8 cellular contexts compared by ENCODE assay signal in the genomic region with DNA sequence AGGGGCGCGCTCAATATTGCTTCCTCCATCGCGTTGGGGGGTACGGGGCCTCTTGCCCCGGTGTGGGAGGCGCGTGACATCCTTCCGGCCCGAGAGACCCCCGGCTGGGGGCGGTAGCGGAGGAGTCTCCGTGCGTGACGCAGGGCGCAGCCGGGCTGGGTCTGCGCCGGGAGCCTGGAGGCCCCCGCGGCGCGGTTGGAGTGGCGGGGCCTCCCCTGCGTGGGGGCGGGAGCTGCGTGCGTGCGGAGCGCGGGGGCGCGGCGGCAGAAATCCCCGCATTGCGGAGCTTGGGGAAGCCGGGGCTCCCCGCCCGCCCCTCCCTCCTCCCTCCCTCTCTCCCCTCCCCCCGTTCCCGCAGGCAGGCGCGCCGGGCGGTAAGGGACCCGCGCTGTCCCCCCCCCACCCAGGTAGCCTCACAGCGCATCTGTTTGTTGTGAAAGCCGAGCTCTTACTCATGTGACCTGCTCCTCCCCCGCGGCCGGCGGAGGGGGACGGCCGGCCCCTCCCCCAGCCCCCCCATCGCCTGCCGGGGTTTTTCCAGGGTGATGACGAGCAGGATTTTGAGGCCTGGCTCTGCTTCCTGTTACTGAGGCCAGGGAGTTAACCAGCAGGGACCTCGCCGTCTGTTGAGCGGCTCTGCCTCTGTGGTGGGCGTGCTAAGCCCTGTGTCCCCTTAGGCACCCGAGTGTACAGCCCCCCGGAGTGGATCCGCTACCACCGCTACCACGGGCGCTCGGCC. TPM values are rescaled to one million over a fixed set of nuclear protein-coding genes. Genes with fewer than 3 reads are reported as not detected.
DNase-seq lines count a peak whose midpoint lies in the region; ATAC-seq and TF ChIP-seq lines count a peak whose summit lies in the region.

No MANE protein-coding gene starts in this region.

- H4K20me1 ChIP-seq in KMS-11 (ENCODE audit: insufficient read depth) (no peaks in the 10 kb centered on the region), osteoblast (ENCODE audit: insufficient read depth, low read length) (peaks cover 13% of the 10 kb centered on the region)

- H3K4me3 Mint-ChIP-seq in activated naive CD8-positive, alpha-beta T cell treated with anti-CD3 and anti-CD28 coated beads, Interleukin-2, amount 10 ng/mL, durations not matched to agents 7 days and 5 days: peak overlapping the region; percentile 94

- H3K9ac ChIP-seq in KMS-11: peak overlapping the region; percentile 78; the same call in 1 of the 2 replicates

- peaks cover 10% of the 10 kb centered on the region for H3K36me3 Mint-ChIP-seq in activated naive CD8-positive, alpha-beta T cell treated with anti-CD3 and anti-CD28 coated beads, Interleukin-2, amount 10 ng/mL, durations not matched to agents 7 days and 5 days

- H3K27me3 ChIP-seq in KMS-11 (ENCODE audit: insufficient read depth, low read depth) (no peaks in the 10 kb centered on the region), osteoblast (ENCODE audit: insufficient read depth, low read length) (no peaks in the 10 kb centered on the region), suprapubic skin (no peaks in the 10 kb centered on the region)

- H3K79me2 ChIP-seq in KMS-11 (ENCODE audit: insufficient read depth, low read depth) (peaks cover 24% of the 10 kb centered on the region), osteoblast (ENCODE audit: insufficient read depth, low read length) (peaks cover 37% of the 10 kb centered on the region)

- no peaks in the 10 kb centered on the region for H3K9me3 ChIP-seq in osteoblast (ENCODE audit: low read depth, low read length)
- no peaks in the 10 kb centered on the region for H3K9me3 ChIP-seq in suprapubic skin

- POLR2A ChIA-PET in activated naive CD8-positive, alpha-beta T cell treated with anti-CD3 and anti-CD28 coated beads, Interleukin-2, amount 10 ng/mL, durations not matched to agents 7 days and 5 days (lab: Charles Lee): interaction anchor here (3.7 to 4.7 kb wide), 3 partner anchors 9 to 29 kb away, joined by 15 to 50 read pairs (median 30); no protein-coding TSS in a partner anchor

- H3K27ac ChIP-seq in KMS-11 (peak overlapping the region; percentile 40), osteoblast (ENCODE audit: low read depth, low read length) (peak overlapping the region; percentile 83), suprapubic skin (peak overlapping the region; percentile 99)

- intact Hi-C loops in head of caudate nucleus (cut with DNase I): loop anchor here (10.0 kb wide), 1 partner anchor 233 kb away; no protein-coding TSS in a partner anchor

- H3K9me3 Mint-ChIP-seq in activated naive CD8-positive, alpha-beta T cell treated with anti-CD3 and anti-CD28 coated beads, Interleukin-2, amount 10 ng/mL, durations not matched to agents 7 days and 5 days: no peaks in the 10 kb centered on the region

- H3K4me1 ChIP-seq in KMS-11 (ENCODE audit: low read depth, poor library complexity, severe bottlenecking): peaks cover 9% of the 10 kb centered on the region
- peaks cover 26% of the 10 kb centered on the region for H3K4me1 ChIP-seq in osteoblast (ENCODE audit: insufficient read depth, low read length)
- peaks cover 65% of the 10 kb centered on the region for H3K4me1 ChIP-seq in suprapubic skin

- TF ChIP-seq POLR2A in suprapubic skin (IDR thresholded peaks at IDR 0.05): peak in 1 of 2 donors; percentile 43

- H3K4me1 Mint-ChIP-seq in activated naive CD8-positive, alpha-beta T cell treated with anti-CD3 and anti-CD28 coated beads, Interleukin-2, amount 10 ng/mL, durations not matched to agents 7 days and 5 days: peaks cover 13% of the 10 kb centered on the region

- no peak overlapping the region for H2AFZ ChIP-seq in KMS-11 (ENCODE audit: low read depth)
- H2AFZ ChIP-seq in osteoblast (ENCODE audit: low read length): peak overlapping the region; percentile 72

- H3K27me3 Mint-ChIP-seq in activated naive CD8-positive, alpha-beta T cell treated with anti-CD3 and anti-CD28 coated beads, Interleukin-2, amount 10 ng/mL, durations not matched to agents 7 days and 5 days: no peaks in the 10 kb centered on the region

- H3K27ac Mint-ChIP-seq in activated naive CD8-positive, alpha-beta T cell treated with anti-CD3 and anti-CD28 coated beads, Interleukin-2, amount 10 ng/mL, durations not matched to agents 7 days and 5 days: peak overlapping the region; percentile 82

- DNase-seq in Daoy (ENCODE audit: low read depth) (peak; percentile 93), SW 1271 (lab: John Stamatoyannopoulos, UW) (peak; percentile 61 to 80), head of caudate nucleus (peak; percentile 44 to 93 (median 76)), osteoblast (ENCODE audit: insufficient read length, low spot score, missing footprints) (peak; percentile 100), suprapubic skin (ENCODE audit: low spot score in 2 of 2) (peak; percentile 92 to 94)
- DNase-seq in activated naive CD8-positive, alpha-beta T cell treated with anti-CD3 and anti-CD28 coated beads, Interleukin-2, amount 10 ng/mL, durations not matched to agents 7 days and 5 days: peak; percentile 71

- no peak overlapping the region for H3K4me3 ChIP-seq in KMS-11 (IDR thresholded peaks at IDR 0.05; ENCODE audit: insufficient read depth, low read depth, low read length)
- peak overlapping the region; percentile 78 for H3K4me3 ChIP-seq in osteoblast (ENCODE audit: insufficient read depth, low read length)
- H3K4me3 ChIP-seq in suprapubic skin: peak overlapping the region; percentile 97

- TF ChIP-seq CTCF in KMS-11 (conservative IDR thresholded peaks at IDR 0.05; ENCODE audit: low read depth, low read length) (no peak), osteoblast (IDR thresholded peaks at IDR 0.05; ENCODE audit: extremely low read depth, low read depth, low read length) (no peak), suprapubic skin (IDR thresholded peaks at IDR 0.05) (no peak)

- no peak for ATAC-seq in activated naive CD8-positive, alpha-beta T cell treated with anti-CD3 and anti-CD28 coated beads, Interleukin-2, amount 10 ng/mL, durations not matched to agents 7 days and 5 days (ENCODE audit: low read depth)
- no peak for ATAC-seq in HG03571 (IDR thresholded peaks at IDR 0.05; ENCODE audit: unreplicated experiment)

- H3K4me2 ChIP-seq in KMS-11: peak overlapping the region; percentile 45; the same call in 1 of the 2 replicates
- H3K4me2 ChIP-seq in osteoblast (ENCODE audit: insufficient read depth, low read length): peak overlapping the region; percentile 86

- WGBS in suprapubic skin: no CpG with 5 or more reads among the region's 70 CpGs

- TF ChIP-seq EP300 in suprapubic skin (IDR thresholded peaks at IDR 0.05): no peak

- H3K36me3 ChIP-seq in KMS-11 (ENCODE audit: insufficient read depth) (no peaks in the 10 kb centered on the region), osteoblast (ENCODE audit: insufficient read depth, low read length) (peaks cover 14% of the 10 kb centered on the region), suprapubic skin (peaks cover 32% of the 10 kb centered on the region)

RNA-seq across cellular contexts. Expression of a gene that starts 1.6 kb away (rescaled TPM):
- total RNA-seq in Daoy (2014; rRNA removed; shearing (Covaris generic)): 73.1 and 87.7 TPM in 2 replicates
- total RNA-seq in activated naive CD8-positive, alpha-beta T cell treated with anti-CD3 and anti-CD28 coated beads, Interleukin-2, amount 10 ng/mL, durations not matched to agents 7 days and 5 days: 10 to 100 TPM; 44.3 to 48.5 TPM
- total RNA-seq in osteoblast: 14.4 and 19.9 TPM in 2 replicates
- total RNA-seq in suprapubic skin: 100 to 1,000 TPM; 103 to 202 (median 143) TPM

RNA-seq across cellular contexts. Expression of a gene that starts 43.7 kb away (rescaled TPM):
- total RNA-seq in Daoy (2014; rRNA removed; shearing (Covaris generic)): 59.4 and 82.5 TPM in 2 replicates
- 10 to 100 TPM; 40.3 to 41.0 TPM for total RNA-seq in activated naive CD8-positive, alpha-beta T cell treated with anti-CD3 and anti-CD28 coated beads, Interleukin-2, amount 10 ng/mL, durations not matched to agents 7 days and 5 days
- total RNA-seq in osteoblast (28.0 and 31.1 TPM in 2 replicates), suprapubic skin (10 to 100 TPM in 3 of 4 donors, 1 to 10 TPM in 1; 9.3 to 29.4 (median 21.5) TPM)

RNA-seq across cellular contexts. Expression of a gene that starts 43.9 kb away (rescaled TPM):
- total RNA-seq in Daoy (2014; rRNA removed; shearing (Covaris generic)): 12.6 and 16.3 TPM in 2 replicates
- total RNA-seq in activated naive CD8-positive, alpha-beta T cell treated with anti-CD3 and anti-CD28 coated beads, Interleukin-2, amount 10 ng/mL, durations not matched to agents 7 days and 5 days: 10 to 100 TPM; 18.0 to 20.2 TPM
- total RNA-seq in osteoblast: 18.8 and 20.0 TPM in 2 replicates
- total RNA-seq in suprapubic skin: 10 to 100 TPM; 13.2 to 23.8 (median 16.8) TPM

RNA-seq across cellular contexts. Expression of a gene that starts 50.4 kb away (rescaled TPM):
- not detected in 2 replicates for total RNA-seq in Daoy (2014; rRNA removed; shearing (Covaris generic))
- not detected for total RNA-seq in activated naive CD8-positive, alpha-beta T cell treated with anti-CD3 and anti-CD28 coated beads, Interleukin-2, amount 10 ng/mL, durations not matched to agents 7 days and 5 days
- not detected in 2 replicates for total RNA-seq in osteoblast
- total RNA-seq in suprapubic skin: not detected

Comparison
In these comparisons a context has a peak if more than half of its experiments do, and no peak if none do; other contexts are left out.
1. H3K27ac ChIP-seq: peak in every context shown above with its lines; median percentile 99 in suprapubic skin; 83 in osteoblast; 40 in KMS-11.